In genomic region chr2:71548589-71549485, GRCh38 we compare ENCODE assay signal across 8 cellular contexts.
DNase-seq lines count a peak whose midpoint lies in the region; ATAC-seq, FAIRE-seq and TF ChIP-seq lines count a peak whose summit lies in the region.

No MANE protein-coding gene starts in this region.

- no peaks in the 10 kb centered on the region for H3K9me3 ChIP-seq in breast epithelium
- no peaks in the 10 kb centered on the region for H3K9me3 ChIP-seq in kidney (ENCODE audit: control insufficient read depth in 1 of 2, low read length in 2 of 2)

- no peaks in the 10 kb centered on the region for H3K36me3 ChIP-seq in breast epithelium
- no peaks in the 10 kb centered on the region for H3K36me3 ChIP-seq in kidney (ENCODE audit: control insufficient read depth in 1 of 2, insufficient read depth in 2 of 2, low read length in 2 of 2)

- H3K4me3 ChIP-seq in WI38 (ENCODE audit: low read depth, low read length) = no peak overlapping the region
- no peak overlapping the region for H3K4me3 ChIP-seq in breast epithelium
- no peak overlapping the region for H3K4me3 ChIP-seq in kidney (ENCODE audit: low read length in 2 of 2)

- H3K27me3 ChIP-seq in breast epithelium = peaks cover 0 to 13% of the 10 kb centered on the region in 2 donors

- H3K4me1 ChIP-seq in breast epithelium (no peaks in the 10 kb centered on the region), kidney (ENCODE audit: control insufficient read depth in 1 of 2, insufficient read depth in 1 of 2, low read depth in 1 of 2, low read length in 2 of 2) (peaks cover 2 to 5% of the 10 kb centered on the region in 2 donors)

- peak; percentile 33 for DNase-seq in NCI-H2196 (lab: John Stamatoyannopoulos, UW; ENCODE audit: unreplicated experiment)
- DNase-seq in NCI-H2196 treated with DMSO at 0.1 percent for 48 hours (lab: John Stamatoyannopoulos, UW; ENCODE audit: unreplicated experiment) = no peak
- DNase-seq in NCI-H1048 (lab: John Stamatoyannopoulos, UW) = peak; percentile 42
- peak; percentile 40 to 59 for DNase-seq in breast epithelium (ENCODE audit: low spot score in 2 of 2)
- DNase-seq in kidney = peak; percentile 84
- peak; percentile 49 for DNase-seq in stimulated activated CD4-positive, alpha-beta T cell treated with anti-CD3 and anti-CD28 coated beads, Interleukin-2, amount 100 ng/mL, for 4 hours (ENCODE audit: low read depth)

- no peak for TF ChIP-seq POLR2A in breast epithelium (IDR thresholded peaks at IDR 0.05)

- intact Hi-C loops in breast epithelium (cut with DNase I; ENCODE audit: low total_unique reads) (no loop called here), kidney (cut with DNase I) (loop anchor here (5.0 kb wide), 1 partner anchor 603 kb away; no protein-coding TSS in a partner anchor)

- FAIRE-seq in kidney (lab: Jason Lieb, UNC) = no peak

- H3K9ac ChIP-seq in kidney (ENCODE audit: low read length in 2 of 2) = no peak overlapping the region

- peak; percentile 70 for TF ChIP-seq CTCF in WI38 (IDR thresholded peaks at IDR 0.05; ENCODE audit: low read depth, low read length)
- peak; percentile 66 to 81 (median 78) for TF ChIP-seq CTCF in breast epithelium (IDR thresholded peaks at IDR 0.05)
- TF ChIP-seq CTCF in kidney (IDR thresholded peaks at IDR 0.05; ENCODE audit: borderline replicate concordance, extremely low read depth, insufficient read depth) = peak; percentile 85

- no peak for ATAC-seq in GM19397 (IDR thresholded peaks at IDR 0.05; ENCODE audit: unreplicated experiment)

- H3K27ac ChIP-seq in breast epithelium = no peak overlapping the region
- H3K27ac ChIP-seq in kidney (ENCODE audit: low read depth in 2 of 2, low read length in 2 of 2) = no peak overlapping the region
